Comparison of ENCODE assay signal across 1 cellular context in the genomic region with DNA sequence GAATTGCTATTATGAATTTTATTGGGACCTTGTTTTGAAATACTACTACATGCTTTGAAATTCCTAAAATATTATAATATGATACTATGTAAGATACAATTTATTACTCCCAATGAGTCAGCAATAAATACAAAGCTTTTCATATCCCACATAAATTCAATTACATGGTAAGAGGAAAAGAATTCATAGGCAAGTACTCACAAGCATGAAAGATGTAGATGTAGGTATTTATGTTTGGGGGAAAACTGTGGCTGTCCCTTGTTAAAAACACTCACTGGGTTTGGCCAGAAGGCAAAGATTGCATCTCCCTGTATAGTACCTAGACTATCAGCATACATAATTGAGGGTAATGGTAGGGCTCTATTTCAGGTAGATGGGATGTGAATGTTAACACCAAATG.
TF ChIP-seq lines count a peak whose summit lies in the region.

No MANE protein-coding gene starts in this region.

TF ChIP-seq in HepG2, 621 proteins besides CTCF, POLR2A, EP300 and RAD21 (continued from another document):
- TF ChIP-seq SRSF9 (IDR thresholded peaks at IDR 0.05; ENCODE audit: borderline replicate concordance, insufficient read depth, low read depth, low read length, poor library complexity, severe bottlenecking) (no peak), ZMAT3 (CRISPR knock-in tag; conservative IDR thresholded peaks at IDR 0.05) (no peak), ZNF33B (CRISPR knock-in tag; IDR thresholded peaks at IDR 0.05) (no peak)
TF ChIP-seq in HepG2: peak in this region for 2.
